In genomic region chr19:7236153-7236552, GRCh38 we compare ENCODE assay signal across 22 cellular contexts. TPM values are rescaled to one million over a fixed set of nuclear protein-coding genes. Genes with fewer than 3 reads are reported as not detected.
DNase-seq lines count a peak whose midpoint lies in the region; ATAC-seq, FAIRE-seq and TF ChIP-seq lines count a peak whose summit lies in the region.
"Had no signal": no experiment of that assay in that cellular context is flagged by ENCODE, and none has a peak within 500 bp of the region (broad histone marks: within the 10 kb centered on the region; RNA-seq: fewer than 3 reads in every experiment).

No MANE protein-coding gene starts in this region.

- H3K9me3 ChIP-seq in endodermal cell (ENCODE audit: control insufficient read depth, low read length): peaks cover 6% of the 10 kb centered on the region
- H3K9me3 ChIP-seq: BE2C had no signal

- peaks cover 0 to 7% (median 2%) of the 10 kb centered on the region in 7 donors for H3K9me3 Mint-ChIP-seq in CD14-positive monocyte
- H3K9me3 Mint-ChIP-seq in endodermal cell: peaks cover 18% of the 10 kb centered on the region
- H3K9me3 Mint-ChIP-seq: CD4-positive, alpha-beta T cell had no signal

- DNase-seq in CD14-positive monocyte (ENCODE audit: low spot score): no peak
- peak; percentile 51 for DNase-seq in bronchial epithelial cell (ENCODE audit: low read depth)
- DNase-seq in activated T-cell treated with anti-CD3 and anti-CD28 coated beads, Interleukin-2, amount 50 U/mL, for 48 hours: no peak
- no peak for DNase-seq in endodermal cell
- DNase-seq: 8988T; ACHN; BE2C; C1 segment of cervical spinal cord; Caco-2; Calu3; CD4-positive, alpha-beta T cell; CD8-positive, alpha-beta T cell; DMS79 treated with DMSO at 0.1 percent for 48 hours; GF-D8 had no signal

- no peak overlapping the region for H3K9ac ChIP-seq in endodermal cell (ENCODE audit: extremely low read depth, low read length, poor library complexity, severe bottlenecking)
- H3K9ac ChIP-seq: BLaER1 had no signal

- H3K36me3 Mint-ChIP-seq in CD14-positive monocyte (peaks cover 4 to 6% of the 10 kb centered on the region in 2 donors), endodermal cell (ENCODE audit: low read depth) (peaks cover 8% of the 10 kb centered on the region)
- H3K36me3 Mint-ChIP-seq: CD8-positive, alpha-beta T cell had no signal

- H3K4me3 Mint-ChIP-seq in CD14-positive monocyte (no peak overlapping the region), endodermal cell (no peak overlapping the region)
- H3K4me3 Mint-ChIP-seq: CD4-positive, alpha-beta T cell; CD8-positive, alpha-beta T cell had no signal

- H3K4me1 Mint-ChIP-seq in CD14-positive monocyte: peaks cover 4% of the 10 kb centered on the region
- no peaks in the 10 kb centered on the region for H3K4me1 Mint-ChIP-seq in endodermal cell

- FAIRE-seq in bronchial epithelial cell (lab: Jason Lieb, UNC): no peak
- FAIRE-seq: A204.1, D721Med, G401.6, GM12891, GM18507 had no signal

- peak; percentile 61 for ATAC-seq in esophagus mucosa
- no peak for ATAC-seq in GM21825 (IDR thresholded peaks at IDR 0.05; ENCODE audit: unreplicated experiment)
- ATAC-seq: CD8-positive, alpha-beta T cell had no signal

- no peaks in the 10 kb centered on the region for H3K27me3 ChIP-seq in bronchial epithelial cell (ENCODE audit: control insufficient read depth, insufficient read depth, low read length)
- H3K27me3 ChIP-seq in endodermal cell (ENCODE audit: control insufficient read depth, insufficient read depth, low read length, poor library complexity, severe bottlenecking): no peaks in the 10 kb centered on the region
- H3K27me3 ChIP-seq: BE2C, BLaER1 had no signal

- H3K27ac Mint-ChIP-seq in CD14-positive monocyte (peak overlapping the region in 4 of 7 donors; percentile 10 to 51 (median 44)), endodermal cell (no peak overlapping the region)
- H3K27ac Mint-ChIP-seq: CD4-positive, alpha-beta T cell; CD8-positive, alpha-beta T cell had no signal

- intact Hi-C loops in CD14-positive monocyte (cut with micrococcal nuclease): no loop called here

- H3K36me3 ChIP-seq in bronchial epithelial cell (ENCODE audit: control insufficient read depth, insufficient read depth, low read length) (no peaks in the 10 kb centered on the region), endodermal cell (ENCODE audit: control insufficient read depth, insufficient read depth, low read length) (no peaks in the 10 kb centered on the region)
- H3K36me3 ChIP-seq: BE2C had no signal

- 71 to 74% methylated on average over 4 to 5 of the region's 5 CpGs for WGBS in endodermal cell (ENCODE audit: insufficient coverage in 1 of 2, insufficient read length in 1 of 2), 2 experiments

- no peak overlapping the region for H3K27ac ChIP-seq in endodermal cell (ENCODE audit: low read depth, low read length)
- H3K27ac ChIP-seq: BLaER1 had no signal

- no peaks in the 10 kb centered on the region for H3K4me1 ChIP-seq in endodermal cell (ENCODE audit: control insufficient read depth, insufficient read depth, low read length)
- H3K4me1 ChIP-seq: BE2C, Caco-2 had no signal

- H3K27me3 Mint-ChIP-seq in CD14-positive monocyte (ENCODE audit: low read depth in 3 of 3) (no peaks in the 10 kb centered on the region), endodermal cell (ENCODE audit: insufficient read depth) (no peaks in the 10 kb centered on the region)
- H3K27me3 Mint-ChIP-seq: CD4-positive, alpha-beta T cell had no signal

- TF ChIP-seq CTCF in CD14-positive monocyte (IDR thresholded peaks at IDR 0.05) (no peak), bronchial epithelial cell (IDR thresholded peaks at IDR 0.05; ENCODE audit: insufficient read depth, low read length, severe bottlenecking) (no peak), endodermal cell (conservative IDR thresholded peaks at IDR 0.05) (no peak)

- H3K4me3 ChIP-seq in bronchial epithelial cell (ENCODE audit: low read depth, low read length) (no peak overlapping the region), endodermal cell (ENCODE audit: low read length) (no peak overlapping the region)
- H3K4me3 ChIP-seq: BLaER1 had no signal

RNA-seq across cellular contexts. Expression of gene INSR, which starts 58.1 kb away (rescaled TPM):
- 1 to 10 TPM; 2.9 to 3.4 TPM for polyA plus RNA-seq in CD14-positive monocyte
- total RNA-seq in bronchial epithelial cell: 6.1 and 15.5 TPM in 2 replicates
- 6.9 TPM for total RNA-seq in esophagus mucosa
- 10 to 100 TPM; 31.3 to 31.5 TPM for total RNA-seq in endodermal cell
- 11.0 TPM for polyA plus RNA-seq in endodermal cell (2013, experiment 1 of 2)
- polyA plus RNA-seq in endodermal cell (2013, experiment 2 of 2): 9.8 TPM
